ENCODE assay signal across 8 cellular contexts in genomic region chr3:14216257-14217048, GRCh38. TPM values are rescaled to one million over a fixed set of nuclear protein-coding genes. Genes with fewer than 3 reads are reported as not detected.
DNase-seq lines count a peak whose midpoint lies in the region; ATAC-seq and TF ChIP-seq lines count a peak whose summit lies in the region.

No MANE protein-coding gene starts in this region.

- POLR2A ChIA-PET in AG04450 (lab: Yijun Ruan, JAX): no interaction called here

- no peaks in the 10 kb centered on the region; the same call in 1 of the 2 replicates for H3K9me3 ChIP-seq in AG04450 (ENCODE audit: control insufficient read depth, insufficient read depth, low read length)

- H3K27me3 ChIP-seq in AG04450 (ENCODE audit: control insufficient read depth, insufficient read depth, low read length): no peaks in the 10 kb centered on the region

- peak; percentile 86 for ATAC-seq in HG03159 (IDR thresholded peaks at IDR 0.05; ENCODE audit: unreplicated experiment)

- no peak overlapping the region for H3K27ac ChIP-seq in AG04450 (ENCODE audit: low read depth, low read length)

- in situ Hi-C loops in KBM-7 (cut with MboI; ENCODE audit: low pct_unique_long_range_greater_than_20kb, low sequenced_read_pairs): no loop called here

- peak; percentile 20; the same call in 1 of the 2 replicates for TF ChIP-seq CTCF in AG04450 (IDR thresholded peaks at IDR 0.05; ENCODE audit: low read depth, low read length)

- DNase-seq in AG04450 (ENCODE audit: low read depth, low spot score): no peak
- peak; percentile 67 to 69 for DNase-seq in activated T-cell treated with anti-CD3 and anti-CD28 coated beads, Interleukin-2, amount 50 U/mL, for 48 hours
- DNase-seq in globus pallidus (ENCODE audit: low spot score): peak; percentile 89
- peak; percentile 88 for DNase-seq in pons (ENCODE audit: low spot score)
- DNase-seq in DMS153 (lab: John Stamatoyannopoulos, UW): no peak
- no peak for DNase-seq in NCI-H1092 treated with DMSO at 0.1 percent for 48 hours (lab: John Stamatoyannopoulos, UW)
- no peak for DNase-seq in KBM-7

- H3K4me3 ChIP-seq in AG04450 (ENCODE audit: low read depth, low read length): no peak overlapping the region

- CTCF ChIA-PET in AG04450 (lab: Charles Lee): interaction anchor here (1.2 to 6.0 kb wide), 2 partner anchors 13 to 14 kb away, joined by 3 to 42 read pairs; no protein-coding TSS in a partner anchor

RNA-seq across cellular contexts. Expression of gene LSM3, which starts 37.8 kb away (rescaled TPM):
- polyA plus RNA-seq in AG04450 (2011; rRNA removed): 7.4 and 11.9 TPM in 2 replicates
- polyA minus RNA-seq in AG04450 (2011; rRNA and poly(A)+ RNA removed): 1.4 and 2.3 TPM in 2 replicates

RNA-seq across cellular contexts. Expression of gene XPC, which starts 38.1 kb away (rescaled TPM):
- polyA plus RNA-seq in AG04450 (2011; rRNA removed): 38.4 and 39.0 TPM in 2 replicates
- polyA minus RNA-seq in AG04450 (2011; rRNA and poly(A)+ RNA removed): 47.3 and 50.0 TPM in 2 replicates

Comparison
In these comparisons a context has a peak if more than half of its experiments do, and no peak if none do; other contexts are left out.
1. DNase-seq: peak in activated T-cell treated with anti-CD3 and anti-CD28 coated beads, Interleukin-2, amount 50 U/mL, for 48 hours (2 of 2), globus pallidus (single experiment) and pons (single experiment); none in AG04450 (single experiment), DMS153 (single experiment), NCI-H1092 treated with DMSO at 0.1 percent for 48 hours (single experiment) and KBM-7 (single experiment).